8 cellular contexts compared by ENCODE assay signal in genomic region chr10:87200924-87201323, GRCh38. TPM values are rescaled to one million over a fixed set of nuclear protein-coding genes. Genes with fewer than 3 reads are reported as not detected.
DNase-seq lines count a peak whose midpoint lies in the region; ATAC-seq and TF ChIP-seq lines count a peak whose summit lies in the region.
"Not testable (repeated sequence)": the region's sequence is repeated elsewhere in the genome, so short reads cannot be mapped to it uniquely, and the experiment has no call there.

No MANE protein-coding gene starts in this region.

- ATAC-seq in GM21390 (IDR thresholded peaks at IDR 0.05; ENCODE audit: unreplicated experiment) (peak; percentile 58), HG03139 (IDR thresholded peaks at IDR 0.05; ENCODE audit: unreplicated experiment) (peak; percentile 52)
- ATAC-seq in effector memory CD8-positive, alpha-beta T cell (replicated peaks) = peak; percentile 79

- intact Hi-C loops in activated CD4-positive, alpha-beta memory T cell treated with anti-CD3 and anti-CD28 coated beads for 36 hours (cut with micrococcal nuclease) = not testable (repeated sequence)

- H3K4me3 Mint-ChIP-seq in activated CD4-positive, alpha-beta memory T cell treated with anti-CD3 and anti-CD28 coated beads for 36 hours = peak overlapping the region; percentile 29
- H3K4me3 Mint-ChIP-seq in effector memory CD8-positive, alpha-beta T cell = peak overlapping the region; percentile 34 to 69

- H3K27me3 Mint-ChIP-seq in activated CD4-positive, alpha-beta memory T cell treated with anti-CD3 and anti-CD28 coated beads for 36 hours; effector memory CD8-positive, alpha-beta T cell: not testable (repeated sequence)

- CTCF ChIA-PET in activated CD4-positive, alpha-beta memory T cell treated with anti-CD3 and anti-CD28 coated beads for 36 hours (lab: Charles Lee) = not testable (repeated sequence)

- not testable (repeated sequence) for H3K27me3 ChIP-seq in GM06990 (replicated peaks; ENCODE audit: control insufficient read depth, insufficient read depth, low read length); liver (ENCODE audit: control insufficient read depth in 4 of 4, insufficient read depth in 4 of 4, low read length in 3 of 4)

- H3K9me3 ChIP-seq in liver (ENCODE audit: control insufficient read depth in 4 of 4, low read length in 3 of 4) = not testable (repeated sequence)

- DNase-seq in GM06990 (ENCODE audit: extremely low read depth, insufficient read length) = peak; percentile 27
- peak; percentile 78 for DNase-seq in NCI-H460 (ENCODE audit: extremely low read depth, low read depth)
- peak; percentile 23 for DNase-seq in activated CD4-positive, alpha-beta memory T cell treated with anti-CD3 and anti-CD28 coated beads for 36 hours
- DNase-seq in effector memory CD8-positive, alpha-beta T cell = peak; percentile 23 to 38 (median 24)
- peak; percentile 32 for DNase-seq in superior temporal gyrus (ENCODE audit: extremely low spot score)

- peak overlapping the region; percentile 50 to 58 for H3K27ac ChIP-seq in liver (ENCODE audit: low read depth in 1 of 2, low read length in 2 of 2)

- TF ChIP-seq RAD21 in liver (IDR thresholded peaks at IDR 0.05) = peak; percentile 28 to 32

- H3K9ac ChIP-seq in liver (ENCODE audit: low read depth in 1 of 2, low read length in 2 of 2) = not testable (repeated sequence)

- TF ChIP-seq CTCF in GM06990 (IDR thresholded peaks at IDR 0.05; ENCODE audit: insufficient read depth, low read length, poor library complexity, severe bottlenecking); liver (IDR thresholded peaks at IDR 0.05; ENCODE audit: low read depth, low read length, missing input control): not testable (repeated sequence)

- not testable (repeated sequence) for H3K36me3 Mint-ChIP-seq in activated CD4-positive, alpha-beta memory T cell treated with anti-CD3 and anti-CD28 coated beads for 36 hours
- H3K36me3 Mint-ChIP-seq in effector memory CD8-positive, alpha-beta T cell (ENCODE audit: insufficient read depth) = peaks cover 11% of the 10 kb centered on the region

- peaks cover 15% of the 10 kb centered on the region for H3K4me1 Mint-ChIP-seq in activated CD4-positive, alpha-beta memory T cell treated with anti-CD3 and anti-CD28 coated beads for 36 hours (ENCODE audit: low read depth)
- H3K4me1 Mint-ChIP-seq in effector memory CD8-positive, alpha-beta T cell (ENCODE audit: low read depth in 2 of 2) = peaks cover 4 to 14% of the 10 kb centered on the region in 2 donors

- not testable (repeated sequence) for H3K4me3 ChIP-seq in GM06990 (replicated peaks; ENCODE audit: low read depth, low read length); liver (ENCODE audit: low read depth in 1 of 3, low read length in 3 of 3)

- 19% methylated on average over 6 of the region's 6 CpGs for WGBS in liver

- H3K36me3 ChIP-seq in GM06990 (ENCODE audit: control insufficient read depth, insufficient read depth, low read length); liver (ENCODE audit: control insufficient read depth in 4 of 4, insufficient read depth in 3 of 4, low read depth in 1 of 4, low read length in 3 of 4): not testable (repeated sequence)

- not testable (repeated sequence) for H3K4me1 ChIP-seq in liver (ENCODE audit: control insufficient read depth in 4 of 4, insufficient read depth in 4 of 4, low read length in 3 of 4)

- H3K27ac Mint-ChIP-seq in activated CD4-positive, alpha-beta memory T cell treated with anti-CD3 and anti-CD28 coated beads for 36 hours = not testable (repeated sequence)
- peak overlapping the region; percentile 55 to 85 for H3K27ac Mint-ChIP-seq in effector memory CD8-positive, alpha-beta T cell

- not testable (repeated sequence) for H3K9me3 Mint-ChIP-seq in activated CD4-positive, alpha-beta memory T cell treated with anti-CD3 and anti-CD28 coated beads for 36 hours; effector memory CD8-positive, alpha-beta T cell

- POLR2A ChIA-PET in activated CD4-positive, alpha-beta memory T cell treated with anti-CD3 and anti-CD28 coated beads for 36 hours (lab: Charles Lee) = not testable (repeated sequence)

TF ChIP-seq in liver, 16 proteins besides CTCF, POLR2A, EP300 and RAD21:
- TF ChIP-seq RXRA (IDR thresholded peaks at IDR 0.05) = peak in 1 of 2 donors; percentile 66
- peak in 1 of 2 donors; percentile 50 for TF ChIP-seq GABPA (IDR thresholded peaks at IDR 0.05 in 1 of 2, conservative IDR thresholded peaks at IDR 0.05 in 1 of 2)
- peak; percentile 48 for TF ChIP-seq ZBTB33 (IDR thresholded peaks at IDR 0.05)
- TF ChIP-seq, protein P1, sequence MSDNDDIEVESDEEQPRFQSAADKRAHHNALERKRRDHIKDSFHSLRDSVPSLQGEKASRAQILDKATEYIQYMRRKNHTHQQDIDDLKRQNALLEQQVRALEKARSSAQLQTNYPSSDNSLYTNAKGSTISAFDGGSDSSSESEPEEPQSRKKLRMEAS (IDR thresholded peaks at IDR 0.05) = peak; percentile 48
- TF ChIP-seq EGR1 (IDR thresholded peaks at IDR 0.05; ENCODE audit: low read depth in 2 of 2) = peak in 1 of 2 donors; percentile 20
- peak; percentile 30 for TF ChIP-seq SP1 (IDR thresholded peaks at IDR 0.05)
- TF ChIP-seq YY1 (IDR thresholded peaks at IDR 0.05) = peak; percentile 77
- TF ChIP-seq HNF4A (conservative IDR thresholded peaks at IDR 0.05) = peak in 1 of 2 donors; percentile 52
- peak in 1 of 2 donors; percentile 34 for TF ChIP-seq JUND (IDR thresholded peaks at IDR 0.05)

RNA-seq across cellular contexts. Expression of gene NUTM2A, which starts 24.3 kb away (rescaled TPM):
- total RNA-seq in NCI-H460 (2014; rRNA removed; shearing (Covaris generic)) = 0.26 and 0.54 TPM in 2 replicates
- 0.04 and 0.89 TPM in 2 replicates for polyA plus RNA-seq in NCI-H460 (2014; cell fraction: nucleus; rRNA removed)
- under 1 TPM; 0.17 TPM for total RNA-seq in activated CD4-positive, alpha-beta memory T cell treated with anti-CD3 and anti-CD28 coated beads for 36 hours
- 1 to 10 TPM in 1 of 2 donors, under 1 TPM in 1; 0.59 to 1.9 TPM for total RNA-seq in liver
- under 1 TPM in 1 of 2 donors, not detected in 1; 0.57 TPM for polyA plus RNA-seq in liver

Comparison
In these comparisons a context has a peak if more than half of its experiments do, and no peak if none do; other contexts are left out.
1. DNase-seq: peak in every context shown above with its lines; median percentile 78 in NCI-H460; 32 in superior temporal gyrus; 27 in GM06990; 24 in effector memory CD8-positive, alpha-beta T cell; 23 in activated CD4-positive, alpha-beta memory T cell treated with anti-CD3 and anti-CD28 coated beads for 36 hours.